1 cellular context compared by ENCODE assay signal in genomic region chr2:177169810-177170514, GRCh38.
TF ChIP-seq lines count a peak whose summit lies in the region.

No MANE protein-coding gene starts in this region.

TF ChIP-seq in GM12878, 131 proteins besides CTCF, POLR2A, EP300 and RAD21 (continued from another document):
- TF ChIP-seq E2F8 (IDR thresholded peaks at IDR 0.05; ENCODE audit: low read depth, partially characterized antibody) (no peak), CUX1 (IDR thresholded peaks at IDR 0.05; ENCODE audit: insufficient replicate concordance, low read depth, low read length) (peak; percentile 79), DPF2 (IDR thresholded peaks at IDR 0.05) (0 out of 2 replicates have a peak, but pooled peaks have one; percentile 14), ZNF687 (IDR thresholded peaks at IDR 0.05) (peak; percentile 13; the same call in 1 of the 2 replicates), RFX5 (IDR thresholded peaks at IDR 0.05; ENCODE audit: low read depth, low read length) (no peak), ZNF384 (IDR thresholded peaks at IDR 0.05; ENCODE audit: borderline replicate concordance, low read depth, low read length) (no peak), MLLT1 (IDR thresholded peaks at IDR 0.05) (no peak), MTA3 (IDR thresholded peaks at IDR 0.05; ENCODE audit: borderline replicate concordance, low read length) (peak; percentile 56; the same call in 1 of the 2 replicates), ESRRA (IDR thresholded peaks at IDR 0.05; ENCODE audit: low read length) (no peak), FOXM1 (IDR thresholded peaks at IDR 0.05; ENCODE audit: low read depth, low read length) (peak; percentile 77; the same call in 1 of the 2 replicates), ZNF592 (IDR thresholded peaks at IDR 0.05) (no peak)
TF ChIP-seq in GM12878: peak in this region for 25.
